In the genomic region with DNA sequence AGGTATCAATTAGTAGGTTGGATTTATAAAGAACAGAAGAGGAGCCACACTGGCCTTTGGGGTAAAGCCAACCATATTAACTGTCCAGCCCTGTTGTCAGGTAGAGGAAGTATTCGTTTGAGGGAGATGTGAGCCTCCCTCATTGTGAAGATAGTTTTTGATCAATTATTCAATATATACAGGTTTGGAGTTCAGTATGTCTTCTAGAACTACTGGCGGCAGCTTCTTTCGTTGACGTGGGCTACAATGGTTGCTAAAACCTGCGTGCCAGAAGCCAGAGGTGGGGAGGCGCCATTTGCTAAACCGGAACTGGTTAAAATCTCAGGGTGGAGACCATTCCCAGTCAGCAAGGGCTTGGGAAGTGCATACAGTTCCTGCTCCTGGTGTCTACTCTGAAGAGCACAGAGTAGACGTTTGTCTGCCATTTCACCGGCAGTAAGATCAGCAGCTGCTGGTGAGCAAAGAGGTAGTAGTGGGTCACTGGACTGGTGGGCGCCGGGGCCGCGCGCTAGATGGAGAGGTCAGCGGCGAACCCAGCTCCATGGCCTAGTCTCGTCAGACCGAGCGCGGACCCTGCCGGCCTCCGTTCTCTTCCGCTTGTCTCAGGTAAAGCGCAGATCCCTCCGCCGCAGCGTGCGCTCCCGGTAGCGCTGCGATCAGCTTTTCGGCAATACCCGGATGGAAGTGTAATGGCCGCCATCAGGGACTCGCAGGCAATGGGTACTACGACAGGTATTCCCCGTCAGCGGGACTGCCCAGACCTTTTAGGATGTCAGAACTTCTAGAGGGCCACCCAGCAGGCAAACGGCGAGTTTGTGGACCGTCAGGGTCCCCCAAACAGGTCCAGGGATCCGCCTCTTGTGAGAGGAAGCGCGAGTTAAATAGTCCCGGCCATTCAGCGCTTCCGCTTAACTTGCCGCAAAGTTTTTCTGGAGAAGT, we compare ENCODE assay signal across 8 cellular contexts. TPM values are rescaled to one million over a fixed set of nuclear protein-coding genes. Genes with fewer than 3 reads are reported as not detected.
A peak's percentile ranks its signal among the peaks of the same experiment; 100 is the strongest.
DNase-seq lines count a peak whose midpoint lies in the region; ATAC-seq, FAIRE-seq and TF ChIP-seq lines count a peak whose summit lies in the region.

A gene with protein sequence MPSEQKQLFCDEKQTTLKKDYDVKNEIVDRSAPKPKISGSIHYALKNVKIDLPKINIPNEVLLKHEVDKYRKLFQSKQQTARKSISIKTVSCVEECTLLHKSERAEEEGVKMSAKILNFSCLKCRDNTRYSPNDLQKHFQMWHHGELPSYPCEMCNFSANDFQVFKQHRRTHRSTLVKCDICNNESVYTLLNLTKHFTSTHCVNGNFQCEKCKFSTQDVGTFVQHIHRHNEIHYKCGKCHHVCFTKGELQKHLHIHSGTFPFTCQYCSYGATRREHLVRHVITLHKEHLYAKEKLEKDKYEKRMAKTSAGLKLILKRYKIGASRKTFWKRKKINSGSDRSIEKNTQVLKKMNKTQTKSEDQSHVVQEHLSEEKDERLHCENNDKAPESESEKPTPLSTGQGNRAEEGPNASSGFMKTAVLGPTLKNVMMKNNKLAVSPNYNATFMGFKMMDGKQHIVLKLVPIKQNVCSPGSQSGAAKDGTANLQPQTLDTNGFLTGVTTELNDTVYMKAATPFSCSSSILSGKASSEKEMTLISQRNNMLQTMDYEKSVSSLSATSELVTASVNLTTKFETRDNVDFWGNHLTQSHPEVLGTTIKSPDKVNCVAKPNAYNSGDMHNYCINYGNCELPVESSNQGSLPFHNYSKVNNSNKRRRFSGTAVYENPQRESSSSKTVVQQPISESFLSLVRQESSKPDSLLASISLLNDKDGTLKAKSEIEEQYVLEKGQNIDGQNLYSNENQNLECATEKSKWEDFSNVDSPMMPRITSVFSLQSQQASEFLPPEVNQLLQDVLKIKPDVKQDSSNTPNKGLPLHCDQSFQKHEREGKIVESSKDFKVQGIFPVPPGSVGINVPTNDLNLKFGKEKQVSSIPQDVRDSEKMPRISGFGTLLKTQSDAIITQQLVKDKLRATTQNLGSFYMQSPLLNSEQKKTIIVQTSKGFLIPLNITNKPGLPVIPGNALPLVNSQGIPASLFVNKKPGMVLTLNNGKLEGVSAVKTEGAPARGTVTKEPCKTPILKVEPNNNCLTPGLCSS (N-terminal part only) (plus strand): TSS at position 911 of the 939 bp plus-strand sequence. CDS start 26,026 bp downstream, outside the sequence.

- peak within 1 kb of the TSS; percentile 97 for H4K91ac ChIP-seq in H1 (replicated peaks; ENCODE audit: insufficient read length, low read length)

- peak within 1 kb of the TSS; percentile 81 to 98 (median 95) for H3K9ac ChIP-seq in H1 (replicated peaks in 1 of 4; ENCODE audit: extremely low read depth in 1 of 4, low read depth in 3 of 4, low read length in 3 of 4)
- peak within 1 kb of the TSS; percentile 90 for H3K9ac ChIP-seq in mesendoderm (ENCODE audit: low read length)

- no peak within 1 kb of the TSS; the same call in 1 of the 2 replicates for H2BK20ac ChIP-seq in H1 (ENCODE audit: low read length)

- DNase-seq in COLO829 (ENCODE audit: low spot score) (peak; percentile 73), HS-5 (ENCODE audit: low read depth) (peak; percentile 79), NOMO-1 (lab: John Stamatoyannopoulos, UW; ENCODE audit: unreplicated experiment in 2 of 2) (peak; percentile 90 to 94), H1 (ENCODE audit: low read depth in 1 of 2, low spot score in 2 of 2) (peak; percentile 92), mesendoderm (peak; percentile 99)
- peak in 2 of 3 experiments; percentile 74 to 75 for DNase-seq in activated CD8-positive, alpha-beta memory T cell treated with anti-CD3 and anti-CD28 coated beads for 48 hours (ENCODE audit: low read depth in 2 of 3, low spot score in 2 of 3)
- peak; percentile 79 for DNase-seq in stimulated activated CD8-positive, alpha-beta memory T cell treated with anti-CD3 and anti-CD28 coated beads, Interleukin-12 subunit alpha, Interleukin-12 subunit beta, amount 100 ng/mL, for 4 hours (ENCODE audit: low read depth)

- CTCF ChIA-PET in H1 (lab: Charles Lee; ENCODE audit: partially characterized antibody): interaction anchor here (0.8 to 1.7 kb wide), 4 partner anchors 35 to 115 kb away, joined by 3 to 6 read pairs (median 3); no protein-coding TSS in a partner anchor

- H3K36me3 ChIP-seq in H1 (ENCODE audit: control insufficient read depth in 2 of 4, insufficient read depth in 4 of 4, low read length in 3 of 4) (peaks cover 0 to 19% (median 9%) of the 10 kb centered on the region in 4 experiments; a peak in 4 of 8 replicates), mesendoderm (ENCODE audit: control insufficient read depth, insufficient read depth, low read length) (no peaks in the 10 kb centered on the region)

- H4K5ac ChIP-seq in H1 (ENCODE audit: insufficient read length, low read depth, low read length) (peak within 1 kb of the TSS; percentile 99), mesendoderm (ENCODE audit: low read length) (peak within 1 kb of the TSS; percentile 92)

- H3K27ac ChIP-seq in H1 (ENCODE audit: low read depth, low read length) (peak within 1 kb of the TSS; percentile 99), mesendoderm (ENCODE audit: low read depth, low read length) (peak within 1 kb of the TSS; percentile 95)

- H2BK15ac ChIP-seq in H1 (ENCODE audit: low read length) (0 out of 2 replicates have a peak within 1 kb of the TSS, but pooled peaks have one; percentile 95), mesendoderm (replicated peaks; ENCODE audit: low read depth) (no peak within 1 kb of the TSS)

- peak within 1 kb of the TSS; percentile 94 for H3K4ac ChIP-seq in H1 (replicated peaks; ENCODE audit: insufficient read length, low read depth, low read length)
- H3K4ac ChIP-seq in mesendoderm (ENCODE audit: low read depth, low read length): peak within 1 kb of the TSS; percentile 93

- H2BK5ac ChIP-seq in H1 (ENCODE audit: low read depth, low read length) (peak within 1 kb of the TSS; percentile 99), mesendoderm (ENCODE audit: low read length) (peak within 1 kb of the TSS; percentile 98)

- peak; percentile 57 for FAIRE-seq in H1 (lab: Jason Lieb, UNC)

- no peak within 1 kb of the TSS for H3K14ac ChIP-seq in H1 (ENCODE audit: insufficient read length)

- no peaks in the 10 kb centered on the region for H3K27me3 ChIP-seq in H1 (replicated peaks in 1 of 4; ENCODE audit: control insufficient read depth in 3 of 4, extremely low read depth in 1 of 4, insufficient read depth in 3 of 4, low read length in 3 of 4)
- no peaks in the 10 kb centered on the region for H3K27me3 ChIP-seq in mesendoderm (ENCODE audit: insufficient read depth, low read length, poor library complexity)

- peak within 1 kb of the TSS; percentile 99 for H3K56ac ChIP-seq in H1 (replicated peaks; ENCODE audit: insufficient read length, low read depth, low read length)
- peak within 1 kb of the TSS; percentile 96 for H3K56ac ChIP-seq in mesendoderm (ENCODE audit: low read length)

- H3K4me2 ChIP-seq in H1 (ENCODE audit: insufficient read depth in 1 of 2, low read depth in 2 of 2, low read length in 2 of 2): peak within 1 kb of the TSS; percentile 73 to 89
- peak within 1 kb of the TSS; percentile 48 for H3K4me2 ChIP-seq in mesendoderm (ENCODE audit: low read length)

- ATAC-seq in GM19468 (IDR thresholded peaks at IDR 0.05; ENCODE audit: extremely low read depth, unreplicated experiment): peak; percentile 82

- H2AK5ac ChIP-seq in H1 (ENCODE audit: low read depth, low read length): no peak within 1 kb of the TSS
- no peak within 1 kb of the TSS for H2AK5ac ChIP-seq in mesendoderm (ENCODE audit: low read length)

- WGBS in H1 (ENCODE audit: extremely low coverage in 1 of 2, insufficient coverage in 1 of 2, insufficient read length in 1 of 2, insufficient replicate concordance in 2 of 2, low coverage in 1 of 2, low lambda C conversion rate in 2 of 2, missing lambda C conversion rate in 1 of 2), 2 experiments: 7% methylated on average over 48 of the region's 48 CpGs; no CpG with 5 or more reads in 1 of the 2 experiments
- no CpG with 5 or more reads among the region's 48 CpGs for WGBS in mesendoderm (ENCODE audit: extremely low coverage, insufficient coverage, low lambda C conversion rate)

- peak; percentile 97 for TF ChIP-seq POLR2A in H1 (IDR thresholded peaks at IDR 0.05; ENCODE audit: control extremely low read depth in 1 of 2, low read depth in 2 of 2, low read length in 2 of 2)

- peak within 1 kb of the TSS; percentile 95 for H2AFZ ChIP-seq in H1 (ENCODE audit: low read length)

- H3K79me1 ChIP-seq in H1 (ENCODE audit: low read depth, low read length): no peaks in the 10 kb centered on the region
- H3K79me1 ChIP-seq in mesendoderm (ENCODE audit: low read length): no peaks in the 10 kb centered on the region

- TF ChIP-seq CTCF in H1 (IDR thresholded peaks at IDR 0.05; ENCODE audit: control extremely low read depth in 1 of 3, insufficient read depth in 1 of 3, low read depth in 1 of 3, low read length in 3 of 3): no peak

- POLR2A ChIA-PET in H1 (lab: Charles Lee; ENCODE audit: partially characterized antibody): interaction anchor here (0.7 to 2.4 kb wide), 49 partner anchors 8 to 611 kb away, joined by 3 to 46 read pairs (median 5); a partner anchor contains a TSS

- H4K20me1 ChIP-seq in H1 (replicated peaks in 1 of 2; ENCODE audit: control insufficient read depth in 1 of 2, insufficient read depth in 2 of 2, low read length in 2 of 2): no peaks in the 10 kb centered on the region

- H4K8ac ChIP-seq in H1 (ENCODE audit: extremely low read depth, insufficient read depth, low read length) (peak within 1 kb of the TSS; percentile 100), mesendoderm (ENCODE audit: low read depth, low read length) (peak within 1 kb of the TSS; percentile 43)

- peak within 1 kb of the TSS; percentile 98 for H2BK120ac ChIP-seq in H1 (replicated peaks; ENCODE audit: low read depth, low read length)
- peak within 1 kb of the TSS; percentile 63 for H2BK120ac ChIP-seq in mesendoderm (ENCODE audit: low read depth, low read length)

- H2BK12ac ChIP-seq in H1 (ENCODE audit: low read depth, low read length): peak within 1 kb of the TSS; percentile 86

- H3K23me2 ChIP-seq in H1 (ENCODE audit: low read depth, low read length): peaks cover 4% of the 10 kb centered on the region

- peaks cover 0 to 5% (median 3%) of the 10 kb centered on the region in 4 experiments; a peak in 3 of 7 replicates for H3K4me1 ChIP-seq in H1 (replicated peaks in 1 of 4; ENCODE audit: control insufficient read depth in 3 of 4, insufficient read depth in 4 of 4, low read length in 3 of 4)
- peaks cover 2% of the 10 kb centered on the region for H3K4me1 ChIP-seq in mesendoderm (ENCODE audit: control insufficient read depth, low read depth, low read length)

- H3K18ac ChIP-seq in H1 (ENCODE audit: extremely low read depth, low read length) (peak within 1 kb of the TSS; percentile 100), mesendoderm (ENCODE audit: low read length) (peak within 1 kb of the TSS; percentile 88)

- H3K23ac ChIP-seq in H1 (ENCODE audit: insufficient read length) (no peak within 1 kb of the TSS), mesendoderm (ENCODE audit: low read length) (no peak within 1 kb of the TSS)

- H3K79me2 ChIP-seq in H1 (ENCODE audit: control insufficient read depth in 1 of 2, insufficient read depth in 2 of 2, low read length in 2 of 2): peaks cover 0 to 27% of the 10 kb centered on the region in 2 experiments; a peak in 2 of 4 replicates
- H3K79me2 ChIP-seq in mesendoderm (ENCODE audit: control insufficient read depth, insufficient read depth, low read length): no peaks in the 10 kb centered on the region

- H3K9me3 ChIP-seq in H1 (ENCODE audit: insufficient read depth in 2 of 2, low read depth in 1 of 2, low read length in 1 of 2): no peaks in the 10 kb centered on the region

- TF ChIP-seq EP300 in H1 (IDR thresholded peaks at IDR 0.05; ENCODE audit: borderline replicate concordance in 1 of 2, low read depth in 2 of 2, low read length in 2 of 2): no peak

- H3K4me3 ChIP-seq in H1 (ENCODE audit: extremely low read depth in 1 of 4, insufficient read depth in 2 of 4, low read depth in 3 of 4, low read length in 4 of 4) (peak within 1 kb of the TSS; percentile 74 to 78 (median 76)), mesendoderm (ENCODE audit: low read length) (peak within 1 kb of the TSS; percentile 85)

- no peak for TF ChIP-seq RAD21 in H1 (IDR thresholded peaks at IDR 0.05 in 1 of 2, conservative IDR thresholded peaks at IDR 0.05 in 1 of 2; ENCODE audit: low read depth in 2 of 2, low read length in 2 of 2)

RNA-seq across cellular contexts. Expression of the gene that starts here (rescaled TPM):
- 26.8 and 34.8 TPM in 2 replicates for total RNA-seq in H1 (2021; fragmentation: NEBNext Ultra II Directional; extraction: Animal tissue kit (Norgen Biotek cat#: 25700))
- polyA plus RNA-seq in H1 (2011; rRNA removed): 4.0 and 6.6 TPM in 2 replicates
- polyA plus RNA-seq in H1 (2011; cell fraction: cytosol; rRNA removed): 9.1 TPM
- 10.1 TPM for polyA plus RNA-seq in H1 (2011; cell fraction: nucleus; rRNA removed)
- 6.3 to 14.5 TPM (median 9.1 TPM) in 4 replicates for polyA plus RNA-seq in H1 (2012, experiment 1 of 2)
- polyA plus RNA-seq in H1 (2012, experiment 2 of 2): 0.52 TPM
- polyA plus RNA-seq in H1 (2013, experiment 1 of 2): 15.2 TPM
- polyA plus RNA-seq in H1 (2013, experiment 2 of 2): 15.3 TPM
- 25.4 and 42.1 TPM in 2 replicates for polyA minus RNA-seq in H1 (2011; rRNA and poly(A)+ RNA removed)
- 17.8 TPM for polyA minus RNA-seq in H1 (2011; cell fraction: cytosol; rRNA and poly(A)+ RNA removed)
- polyA minus RNA-seq in H1 (2011; cell fraction: nucleus; rRNA and poly(A)+ RNA removed): 69.1 TPM
- 15.2 TPM for polyA plus RNA-seq in mesendoderm (2013, experiment 1 of 2)
- polyA plus RNA-seq in mesendoderm (2013, experiment 2 of 2): 15.2 TPM

Comparison
In these comparisons a context has a peak if more than half of its experiments do, and no peak if none do; other contexts are left out.
1. Peak in every context shown above with its lines: DNase-seq, ATAC-seq, H3K4me3 ChIP-seq and H3K27ac ChIP-seq.